11 cellular contexts compared by ENCODE assay signal in the genomic region with DNA sequence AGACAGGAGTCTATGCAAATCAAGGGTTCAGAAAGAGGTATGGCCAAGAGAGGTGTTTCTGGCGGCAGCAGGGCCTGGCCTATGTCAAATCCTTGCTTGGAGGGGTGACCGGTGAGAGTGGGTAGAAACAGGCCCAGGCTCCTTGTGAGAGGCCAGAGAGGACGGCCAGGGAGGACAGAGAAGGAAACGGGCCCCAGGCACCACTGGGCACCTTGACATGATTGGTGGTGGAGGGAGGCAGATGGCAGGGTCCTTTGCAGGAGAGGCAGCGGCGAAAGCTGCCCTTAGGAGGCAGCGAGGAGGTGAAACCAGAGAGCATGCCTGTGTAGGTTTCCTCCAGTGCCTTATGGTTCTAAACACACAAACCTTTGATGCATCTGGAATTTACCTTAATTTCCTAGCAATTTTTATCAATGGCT. TPM values are rescaled to one million over a fixed set of nuclear protein-coding genes. Genes with fewer than 3 reads are reported as not detected.
DNase-seq lines count a peak whose midpoint lies in the region; FAIRE-seq and TF ChIP-seq lines count a peak whose summit lies in the region.
"Had no signal": no experiment of that assay in that cellular context is flagged by ENCODE, and none has a peak within 500 bp of the region (broad histone marks: within the 10 kb centered on the region; RNA-seq: fewer than 3 reads in every experiment).

No MANE protein-coding gene starts in this region.

- peaks cover 46% of the 10 kb centered on the region for H3K4me1 Mint-ChIP-seq in progenitor cell of endocrine pancreas (ENCODE audit: low read depth)

- no peaks in the 10 kb centered on the region for H3K9me3 Mint-ChIP-seq in progenitor cell of endocrine pancreas (ENCODE audit: low read depth)

- H3K36me3 ChIP-seq in BE2C (0 out of 2 replicates have a peak, but pooled peaks cover 4% of the 10 kb centered on the region), brain microvascular endothelial cell (replicated peaks) (no peaks in the 10 kb centered on the region), muscle layer of duodenum (ENCODE audit: control insufficient read depth in 1 of 2, insufficient read depth in 2 of 2, low read length in 2 of 2) (no peaks in the 10 kb centered on the region)

- H3K27me3 Mint-ChIP-seq in progenitor cell of endocrine pancreas: no peaks in the 10 kb centered on the region

- FAIRE-seq in HTR-8/SVneo (lab: Jason Lieb, UNC): peak; percentile 72
- FAIRE-seq: endometrium had no signal

- H3K4me1 ChIP-seq in BE2C (peaks cover 32% of the 10 kb centered on the region), muscle layer of duodenum (ENCODE audit: control insufficient read depth in 1 of 2, insufficient read depth in 2 of 2, low read length in 2 of 2) (peaks cover 13 to 25% of the 10 kb centered on the region in 2 donors)

- H3K9me3 ChIP-seq in BE2C (no peaks in the 10 kb centered on the region), muscle layer of duodenum (ENCODE audit: control insufficient read depth in 1 of 2, low read length in 2 of 2) (no peaks in the 10 kb centered on the region)

- TF ChIP-seq CTCF in BE2C (IDR thresholded peaks at IDR 0.05; ENCODE audit: low read depth, low read length) (peak; percentile 50), brain microvascular endothelial cell (IDR thresholded peaks at IDR 0.05; ENCODE audit: low read depth, low read length, missing control alignments) (peak; percentile 44), progenitor cell of endocrine pancreas (IDR thresholded peaks at IDR 0.05; ENCODE audit: unreplicated experiment) (no peak)

- H3K27ac ChIP-seq in brain microvascular endothelial cell (peak overlapping the region; percentile 65), muscle layer of duodenum (ENCODE audit: low read length) (peak overlapping the region; percentile 90)

- H3K27ac Mint-ChIP-seq in progenitor cell of endocrine pancreas: no peak overlapping the region

- in situ Hi-C loops in brain microvascular endothelial cell (cut with HindIII; ENCODE audit: low pct_ligation_motif_present, low sequenced_read_pairs): no loop called here

- no peaks in the 10 kb centered on the region for H3K27me3 ChIP-seq in BE2C
- H3K27me3 ChIP-seq in brain microvascular endothelial cell (replicated peaks): no peaks in the 10 kb centered on the region
- no peaks in the 10 kb centered on the region for H3K27me3 ChIP-seq in muscle layer of duodenum (ENCODE audit: low read depth, low read length)

- peaks cover 4% of the 10 kb centered on the region for H3K36me3 Mint-ChIP-seq in progenitor cell of endocrine pancreas (ENCODE audit: insufficient read depth)

- no peak overlapping the region for H3K4me3 Mint-ChIP-seq in progenitor cell of endocrine pancreas (ENCODE audit: low read depth)

- DNase-seq in BE2C: no peak
- DNase-seq in HTR-8/SVneo (ENCODE audit: insufficient read length, low spot score): no peak
- DNase-seq in brain microvascular endothelial cell: no peak
- no peak for DNase-seq in NCI-H1417 treated with DMSO at 0.1 percent for 48 hours (lab: John Stamatoyannopoulos, UW)
- DNase-seq in NCI-H510A treated with DMSO at 0.1 percent for 48 hours (lab: John Stamatoyannopoulos, UW): no peak
- DNase-seq in hypothalamus (lab: John Stamatoyannopoulos, UW): no peak
- no peak for DNase-seq in progenitor cell of endocrine pancreas (ENCODE audit: low spot score, unreplicated experiment)
- DNase-seq: stimulated activated CD4-positive, alpha-beta T cell treated with anti-CD3 and anti-CD28 coated beads, Interleukin-4, amount 100 ng/mL, for 4 hours had no signal

- H3K4me3 ChIP-seq in BE2C (ENCODE audit: low read depth, low read length) (no peak overlapping the region), brain microvascular endothelial cell (ENCODE audit: low read depth, low read length) (no peak overlapping the region), muscle layer of duodenum (ENCODE audit: low read depth in 1 of 2, low read length in 2 of 2) (peak overlapping the region in 1 of 2 donors; percentile 21)

RNA-seq across cellular contexts. Expression of a gene that starts 6.2 kb away (rescaled TPM):
- polyA plus RNA-seq in BE2C (2012; ENCODE audit: insufficient read depth, insufficient read length, low read depth): 63.1 TPM
- 90.1 and 105 TPM in 2 replicates for total RNA-seq in progenitor cell of endocrine pancreas
- total RNA-seq: HT1080 had no signal
